ENCODE assay signal across 23 cellular contexts in the genomic region with DNA sequence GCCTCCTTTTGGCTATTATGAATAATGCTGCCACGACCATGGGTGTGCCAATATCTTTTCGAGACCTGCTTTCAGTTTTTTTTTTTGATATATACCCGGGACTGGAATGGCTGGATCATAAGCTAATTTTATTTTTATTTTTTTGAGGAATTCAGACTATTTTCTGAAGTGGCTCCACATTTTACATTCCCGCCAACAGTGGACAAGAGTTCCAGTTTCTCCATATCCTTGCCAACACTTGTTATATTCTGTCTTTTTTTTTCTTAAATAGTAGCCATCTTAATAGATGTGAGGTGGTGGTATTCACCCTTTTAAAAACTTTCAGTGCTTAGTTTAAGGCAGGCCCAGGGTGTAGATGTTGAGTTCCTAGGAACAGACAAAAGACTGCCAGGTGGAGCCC. TPM values are rescaled to one million over a fixed set of nuclear protein-coding genes. Genes with fewer than 3 reads are reported as not detected.
DNase-seq lines count a peak whose midpoint lies in the region; ATAC-seq and TF ChIP-seq lines count a peak whose summit lies in the region.
"Had no signal": no experiment of that assay in that cellular context is flagged by ENCODE, and none has a peak within 500 bp of the region (broad histone marks: within the 10 kb centered on the region; RNA-seq: fewer than 3 reads in every experiment).

No MANE protein-coding gene starts in this region.

- no peak overlapping the region for H3K4me3 Mint-ChIP-seq in activated CD8-positive, alpha-beta T cell treated with anti-CD3 and anti-CD28 coated beads for 36 hours
- no peak overlapping the region for H3K4me3 Mint-ChIP-seq in activated CD8-positive, alpha-beta T cell treated with anti-CD3 and anti-CD28 coated beads, Interleukin-2, amount 10 ng/mL, durations not matched to agents 7 days and 5 days
- no peak overlapping the region for H3K4me3 Mint-ChIP-seq in CD8-positive, alpha-beta memory T cell
- H3K4me3 Mint-ChIP-seq in immature natural killer cell, result no peak overlapping the region
- H3K4me3 Mint-ChIP-seq: neural progenitor cell, WTC11 had no signal

- no peaks in the 10 kb centered on the region for H3K27me3 Mint-ChIP-seq in activated CD8-positive, alpha-beta T cell treated with anti-CD3 and anti-CD28 coated beads for 36 hours
- H3K27me3 Mint-ChIP-seq in activated CD8-positive, alpha-beta T cell treated with anti-CD3 and anti-CD28 coated beads, Interleukin-2, amount 10 ng/mL, durations not matched to agents 7 days and 5 days (ENCODE audit: low read depth), result no peaks in the 10 kb centered on the region
- peaks cover 0 to 3% of the 10 kb centered on the region in 2 donors for H3K27me3 Mint-ChIP-seq in CD8-positive, alpha-beta memory T cell
- peaks cover 0 to 4% (median 0%) of the 10 kb centered on the region in 3 donors for H3K27me3 Mint-ChIP-seq in immature natural killer cell (ENCODE audit: low read depth in 3 of 3)

- H3K27ac ChIP-seq in CD8-positive, alpha-beta memory T cell (ENCODE audit: low read depth, low read length), result no peak overlapping the region
- H3K27ac ChIP-seq: ascending aorta, BLaER1, HL-60, neural progenitor cell, uterus had no signal

- H3K4me3 ChIP-seq in CD8-positive, alpha-beta memory T cell (ENCODE audit: low read length), result no peak overlapping the region
- H3K4me3 ChIP-seq: ascending aorta, BLaER1, mucosa of descending colon, neural progenitor cell, uterus had no signal

- intact Hi-C loops in activated CD8-positive, alpha-beta T cell treated with anti-CD3 and anti-CD28 coated beads for 36 hours (cut with micrococcal nuclease), result no loop called here

- no peak for TF ChIP-seq CTCF in activated CD8-positive, alpha-beta T cell treated with anti-CD3 and anti-CD28 coated beads for 36 hours (IDR thresholded peaks at IDR 0.05)

- peaks cover 79% of the 10 kb centered on the region for H3K4me1 Mint-ChIP-seq in activated CD8-positive, alpha-beta T cell treated with anti-CD3 and anti-CD28 coated beads for 36 hours (ENCODE audit: low read depth)
- H3K4me1 Mint-ChIP-seq in activated CD8-positive, alpha-beta T cell treated with anti-CD3 and anti-CD28 coated beads, Interleukin-2, amount 10 ng/mL, durations not matched to agents 7 days and 5 days (ENCODE audit: low read depth), result peaks cover 78% of the 10 kb centered on the region
- peaks cover 75 to 89% (median 83%) of the 10 kb centered on the region in 3 donors for H3K4me1 Mint-ChIP-seq in CD8-positive, alpha-beta memory T cell
- H3K4me1 Mint-ChIP-seq in immature natural killer cell, result peaks cover 79 to 86% of the 10 kb centered on the region in 2 donors

- H3K4me1 ChIP-seq in CD8-positive, alpha-beta memory T cell (ENCODE audit: insufficient read depth, low read length), result peaks cover 61% of the 10 kb centered on the region

- CTCF ChIA-PET in activated CD8-positive, alpha-beta T cell treated with anti-CD3 and anti-CD28 coated beads for 36 hours (lab: Charles Lee), result interaction anchor here (1.2 to 3.3 kb wide), 6 partner anchors 14 to 70 kb away, joined by 3 to 21 read pairs (median 4); no protein-coding TSS in a partner anchor
- CTCF ChIA-PET in activated CD8-positive, alpha-beta T cell treated with anti-CD3 and anti-CD28 coated beads, Interleukin-2, amount 10 ng/mL, durations not matched to agents 7 days and 5 days (lab: Charles Lee), result interaction anchor here (0.7 to 3.0 kb wide), 9 partner anchors 8 to 70 kb away, joined by 3 to 16 read pairs (median 4); no protein-coding TSS in a partner anchor
- CTCF ChIA-PET in CD8-positive, alpha-beta memory T cell (lab: Charles Lee), result interaction anchor here (0.8 to 2.8 kb wide), 6 partner anchors 11 to 70 kb away, joined by 3 to 13 read pairs (median 3); no protein-coding TSS in a partner anchor

- peaks cover 27% of the 10 kb centered on the region for H3K36me3 Mint-ChIP-seq in activated CD8-positive, alpha-beta T cell treated with anti-CD3 and anti-CD28 coated beads for 36 hours (ENCODE audit: low read depth)
- peaks cover 42% of the 10 kb centered on the region for H3K36me3 Mint-ChIP-seq in activated CD8-positive, alpha-beta T cell treated with anti-CD3 and anti-CD28 coated beads, Interleukin-2, amount 10 ng/mL, durations not matched to agents 7 days and 5 days (ENCODE audit: low read depth)
- peaks cover 0 to 22% (median 7%) of the 10 kb centered on the region in 3 donors for H3K36me3 Mint-ChIP-seq in CD8-positive, alpha-beta memory T cell
- peaks cover 4 to 43% of the 10 kb centered on the region in 2 donors for H3K36me3 Mint-ChIP-seq in activated naive CD4-positive, alpha-beta T cell treated with anti-CD3 and anti-CD28 coated beads, Interleukin-2, amount 50 U/mL, for 72 hours
- peaks cover 0 to 11% (median 4%) of the 10 kb centered on the region in 3 donors for H3K36me3 Mint-ChIP-seq in immature natural killer cell

- no peak for ATAC-seq in activated CD8-positive, alpha-beta T cell treated with anti-CD3 and anti-CD28 coated beads for 36 hours
- ATAC-seq in activated CD8-positive, alpha-beta T cell treated with anti-CD3 and anti-CD28 coated beads, Interleukin-2, amount 10 ng/mL, durations not matched to agents 7 days and 5 days, result no peak
- no peak for ATAC-seq in activated naive CD4-positive, alpha-beta T cell treated with anti-CD3 and anti-CD28 coated beads, Interleukin-2, amount 50 U/mL, for 72 hours
- ATAC-seq in HG03280 (IDR thresholded peaks at IDR 0.05; ENCODE audit: unreplicated experiment), result no peak
- ATAC-seq: mucosa of descending colon, WTC11 had no signal

- H3K9me3 Mint-ChIP-seq in activated CD8-positive, alpha-beta T cell treated with anti-CD3 and anti-CD28 coated beads for 36 hours, result peaks cover 3% of the 10 kb centered on the region
- no peaks in the 10 kb centered on the region for H3K9me3 Mint-ChIP-seq in activated CD8-positive, alpha-beta T cell treated with anti-CD3 and anti-CD28 coated beads, Interleukin-2, amount 10 ng/mL, durations not matched to agents 7 days and 5 days (ENCODE audit: insufficient read depth)
- H3K9me3 Mint-ChIP-seq in CD8-positive, alpha-beta memory T cell, result no peaks in the 10 kb centered on the region
- no peaks in the 10 kb centered on the region for H3K9me3 Mint-ChIP-seq in activated naive CD4-positive, alpha-beta T cell treated with anti-CD3 and anti-CD28 coated beads, Interleukin-2, amount 50 U/mL, for 72 hours
- no peaks in the 10 kb centered on the region for H3K9me3 Mint-ChIP-seq in immature natural killer cell

- peak overlapping the region; percentile 84 for H3K27ac Mint-ChIP-seq in activated CD8-positive, alpha-beta T cell treated with anti-CD3 and anti-CD28 coated beads for 36 hours
- H3K27ac Mint-ChIP-seq in activated CD8-positive, alpha-beta T cell treated with anti-CD3 and anti-CD28 coated beads, Interleukin-2, amount 10 ng/mL, durations not matched to agents 7 days and 5 days, result no peak overlapping the region
- H3K27ac Mint-ChIP-seq in CD8-positive, alpha-beta memory T cell, result peak overlapping the region in 7 of 8 donors; percentile 74 to 92 (median 89)
- H3K27ac Mint-ChIP-seq in activated naive CD4-positive, alpha-beta T cell treated with anti-CD3 and anti-CD28 coated beads, Interleukin-2, amount 50 U/mL, for 72 hours, result peak overlapping the region; percentile 88 to 94
- H3K27ac Mint-ChIP-seq in immature natural killer cell, result peak overlapping the region in 5 of 6 donors; percentile 10 to 81 (median 72)
- H3K27ac Mint-ChIP-seq: neural progenitor cell, progenitor cell of endocrine pancreas, WTC11 had no signal

- no peaks in the 10 kb centered on the region for H3K36me3 ChIP-seq in CD8-positive, alpha-beta memory T cell (ENCODE audit: insufficient read depth, low read length)
- H3K36me3 ChIP-seq: neural progenitor cell, uterus had no signal

- H3K27me3 ChIP-seq in CD8-positive, alpha-beta memory T cell (ENCODE audit: insufficient read depth, low read length, poor library complexity, severe bottlenecking), result no peaks in the 10 kb centered on the region
- H3K27me3 ChIP-seq: ascending aorta, BLaER1, neural progenitor cell, uterus had no signal

- no peak for DNase-seq in activated CD8-positive, alpha-beta T cell treated with anti-CD3 and anti-CD28 coated beads for 36 hours
- no peak for DNase-seq in activated CD8-positive, alpha-beta T cell treated with anti-CD3 and anti-CD28 coated beads, Interleukin-2, amount 10 ng/mL, durations not matched to agents 7 days and 5 days
- no peak for DNase-seq in CD8-positive, alpha-beta memory T cell
- DNase-seq in activated naive CD4-positive, alpha-beta T cell treated with anti-CD3 and anti-CD28 coated beads, Interleukin-2, amount 50 U/mL, for 72 hours (ENCODE audit: low spot score in 2 of 2), result no peak
- DNase-seq in immature natural killer cell (no peak), midbrain (lab: John Stamatoyannopoulos, UW) (no peak), COLO668 (lab: John Stamatoyannopoulos, UW; ENCODE audit: unreplicated experiment) (no peak)
- DNase-seq: activated effector memory CD4-positive, alpha-beta T cell treated with anti-CD3 and anti-CD28 coated beads, Interleukin-2, amount 50 U/mL, for 16 hours; central memory CD4-positive, alpha-beta T cell; islet precursor cell; mucosa of descending colon; NCI-H1436 treated with DMSO at 0.1 percent for 48 hours; NCI-H526 treated with DMSO at 0.1 percent for 48 hours; SK-N-SH; T1000; uterus had no signal

- POLR2A ChIA-PET in activated CD8-positive, alpha-beta T cell treated with anti-CD3 and anti-CD28 coated beads for 36 hours (lab: Charles Lee), result interaction anchor here (1.5 to 1.9 kb wide), 2 partner anchors 8 to 9 kb away, joined by 3 to 10 read pairs; no protein-coding TSS in a partner anchor
- POLR2A ChIA-PET in activated CD8-positive, alpha-beta T cell treated with anti-CD3 and anti-CD28 coated beads, Interleukin-2, amount 10 ng/mL, durations not matched to agents 7 days and 5 days (lab: Charles Lee), result interaction anchor here (0.7 to 1.1 kb wide), 2 partner anchors 11 to 21 kb away, joined by 3 to 4 read pairs; no protein-coding TSS in a partner anchor
- POLR2A ChIA-PET in CD8-positive, alpha-beta memory T cell (lab: Charles Lee), result interaction anchor here (0.5 kb wide), 1 partner anchor 14 kb away, joined by 3 read pairs; no protein-coding TSS in a partner anchor

- H3K9me3 ChIP-seq in CD8-positive, alpha-beta memory T cell (ENCODE audit: low read length), result no peaks in the 10 kb centered on the region
- H3K9me3 ChIP-seq: ascending aorta, mucosa of descending colon, SK-N-SH, uterus had no signal

RNA-seq across cellular contexts. Expression of gene LPIN1, which starts 11.8 kb away (rescaled TPM):
- total RNA-seq in activated CD8-positive, alpha-beta T cell treated with anti-CD3 and anti-CD28 coated beads for 36 hours, result 10 to 100 TPM; 31.9 to 36.5 TPM
- 10 to 100 TPM; 46.8 to 54.7 TPM for total RNA-seq in activated CD8-positive, alpha-beta T cell treated with anti-CD3 and anti-CD28 coated beads, Interleukin-2, amount 10 ng/mL, durations not matched to agents 7 days and 5 days
- 10 to 100 TPM; 34.8 to 37.1 TPM for total RNA-seq in CD8-positive, alpha-beta memory T cell
- 25.7 TPM for polyA plus RNA-seq in CD8-positive, alpha-beta memory T cell
- total RNA-seq in activated naive CD4-positive, alpha-beta T cell treated with anti-CD3 and anti-CD28 coated beads, Interleukin-2, amount 50 U/mL, for 72 hours, result 10 to 100 TPM; 68.6 to 92.9 TPM
- polyA plus RNA-seq in immature natural killer cell, result 10 to 100 TPM; 14.1 to 34.0 (median 16.3) TPM
